In the genomic region with DNA sequence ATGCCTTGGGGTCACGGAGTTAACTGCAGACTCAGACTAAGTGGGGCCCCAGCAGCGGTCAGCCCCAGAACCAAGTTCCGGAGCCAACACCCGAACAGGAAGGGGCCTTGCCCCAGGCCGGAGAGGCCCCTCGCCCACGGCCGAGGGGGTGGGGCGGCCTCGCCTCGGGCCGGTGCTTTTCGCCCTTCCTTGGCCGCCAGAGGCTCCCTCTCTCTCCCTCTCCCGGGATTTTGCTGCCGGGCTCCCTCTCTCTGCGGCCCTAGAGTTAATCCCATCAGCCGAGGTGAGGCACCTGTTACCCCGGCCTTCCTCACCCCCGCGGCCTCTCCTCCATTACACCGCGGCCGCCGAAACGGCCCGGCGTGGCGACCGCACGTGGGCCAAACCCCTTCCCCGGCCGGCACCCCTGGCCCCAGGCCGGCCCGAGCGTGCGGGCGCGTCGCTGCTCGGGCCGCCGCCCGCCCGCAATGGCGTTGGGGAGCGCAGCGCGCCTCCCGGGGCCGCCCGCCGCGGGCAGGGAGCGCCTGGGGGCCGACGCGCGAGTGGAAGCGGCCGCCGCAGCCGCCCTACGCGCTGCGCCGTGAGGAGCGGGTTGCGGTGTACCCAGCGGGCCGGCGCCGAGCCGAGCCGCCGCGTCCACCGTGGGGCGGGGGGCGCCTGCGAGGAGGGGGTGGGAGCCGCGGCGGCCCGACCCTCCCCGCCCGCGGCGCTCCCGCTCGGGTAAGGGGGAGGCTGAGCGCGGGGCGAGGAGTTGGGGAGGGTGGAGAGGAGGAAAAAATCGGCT, we compare ENCODE assay signal across 9 cellular contexts. TPM values are rescaled to one million over a fixed set of nuclear protein-coding genes. Genes with fewer than 3 reads are reported as not detected.
DNase-seq lines count a peak whose midpoint lies in the region; ATAC-seq, FAIRE-seq and TF ChIP-seq lines count a peak whose summit lies in the region.
"Had no signal": no experiment of that assay in that cellular context is flagged by ENCODE, and none has a peak within 500 bp of the region (broad histone marks: within the 10 kb centered on the region; RNA-seq: fewer than 3 reads in every experiment).

A gene (plus strand): TSS at position 175 of the 784 bp plus-strand sequence. CDS start 2,520 bp downstream, outside the sequence.

- no peaks in the 10 kb centered on the region; the same call in 1 of the 2 replicates for H4K20me1 ChIP-seq in HepG2 (ENCODE audit: insufficient read depth, low read length)

- H3K27me3 ChIP-seq in HepG2 (ENCODE audit: control insufficient read depth in 1 of 2, insufficient read depth in 2 of 2, low read length in 2 of 2): no peaks in the 10 kb centered on the region; a peak in 1 of 5 replicates

- H3K9me3 ChIP-seq in HEK293 (ENCODE audit: control insufficient read depth, insufficient read depth, low read depth, low read length): no peaks in the 10 kb centered on the region
- H3K9me3 ChIP-seq in HepG2 (ENCODE audit: low read length): no peaks in the 10 kb centered on the region
- H3K9me3 ChIP-seq: neutrophil had no signal

- peak within 1 kb of the TSS; percentile 84 for H2AFZ ChIP-seq in HepG2 (ENCODE audit: low read length)

- H3K4me3 Mint-ChIP-seq in dendritic cell treated with granulocyte-macrophage colony-stimulating factor and Interleukin-4, amounts not matched to agents 40 ng/mL and 50 ng/mL, for 4 days: peak within 1 kb of the TSS; percentile 42
- H3K4me3 Mint-ChIP-seq in stimulated activated naive CD8-positive, alpha-beta T cell treated with anti-CD3 and anti-CD28 coated beads, Interleukin-15, Interleukin-2, amounts not matched to agents 100 ng/mL and 50 ng/mL, for 24 hours: peak within 1 kb of the TSS; percentile 51

- peak; percentile 75 for TF ChIP-seq RAD21 in HepG2 (CRISPR knock-in tag; IDR thresholded peaks at IDR 0.05)

- 0 out of 4 replicates have a peak, but pooled peaks of 1 of the 2 experiments have one; percentile 45 for TF ChIP-seq POLR2A in HepG2 (IDR thresholded peaks at IDR 0.05; ENCODE audit: insufficient read depth in 1 of 2, low read depth in 2 of 2, low read length in 2 of 2)

- H3K9me3 Mint-ChIP-seq in dendritic cell treated with granulocyte-macrophage colony-stimulating factor and Interleukin-4, amounts not matched to agents 40 ng/mL and 50 ng/mL, for 4 days: no peaks in the 10 kb centered on the region
- H3K9me3 Mint-ChIP-seq in stimulated activated naive CD8-positive, alpha-beta T cell treated with anti-CD3 and anti-CD28 coated beads, Interleukin-15, Interleukin-2, amounts not matched to agents 100 ng/mL and 50 ng/mL, for 24 hours: no peaks in the 10 kb centered on the region

- in situ Hi-C loops in HepG2 (cut with HindIII; ENCODE audit: extremely low pct_ligation_motif_present, low pct_unique_long_range_greater_than_20kb): no loop called here

- CTCF ChIA-PET in HEK293 (lab: Yijun Ruan, JAX) (no interaction called here), HepG2 (lab: Yijun Ruan, JAX; ENCODE audit: low intra/inter-chr PET ratio, low total read pairs) (no interaction called here)

- peak; percentile 62 for DNase-seq in AG20443 (ENCODE audit: low spot score)
- DNase-seq in NCI-H774 (lab: John Stamatoyannopoulos, UW): peak; percentile 41
- peak; percentile 63 for DNase-seq in HepG2 (ENCODE audit: low spot score)
- no peak for DNase-seq in foreskin melanocyte
- no peak for DNase-seq in stimulated activated CD4-positive, alpha-beta T cell treated with anti-CD3 and anti-CD28 coated beads, Interleukin-1b, Interleukin-23, amount 100 ng/mL, for 48 hours

- no peak within 1 kb of the TSS for H3K27ac Mint-ChIP-seq in dendritic cell treated with granulocyte-macrophage colony-stimulating factor and Interleukin-4, amounts not matched to agents 40 ng/mL and 50 ng/mL, for 4 days
- no peak within 1 kb of the TSS for H3K27ac Mint-ChIP-seq in stimulated activated naive CD8-positive, alpha-beta T cell treated with anti-CD3 and anti-CD28 coated beads, Interleukin-15, Interleukin-2, amounts not matched to agents 100 ng/mL and 50 ng/mL, for 24 hours

- no peaks in the 10 kb centered on the region for H3K36me3 Mint-ChIP-seq in dendritic cell treated with granulocyte-macrophage colony-stimulating factor and Interleukin-4, amounts not matched to agents 40 ng/mL and 50 ng/mL, for 4 days (ENCODE audit: low read depth)
- H3K36me3 Mint-ChIP-seq in stimulated activated naive CD8-positive, alpha-beta T cell treated with anti-CD3 and anti-CD28 coated beads, Interleukin-15, Interleukin-2, amounts not matched to agents 100 ng/mL and 50 ng/mL, for 24 hours (ENCODE audit: low read depth): no peaks in the 10 kb centered on the region

- peak; percentile 87 for ATAC-seq in HepG2

- H3K4me2 ChIP-seq in HepG2 (ENCODE audit: low read depth, low read length): peak within 1 kb of the TSS; percentile 96

- peaks cover 28% of the 10 kb centered on the region for H3K4me1 ChIP-seq in HEK293 (ENCODE audit: control insufficient read depth, insufficient read depth, low read length)
- peaks cover 52% of the 10 kb centered on the region for H3K4me1 ChIP-seq in HepG2 (ENCODE audit: insufficient read depth, low read length)

- no TSS peak for BruUV-seq in HepG2 (replicated peaks; lab: Mats Ljungman, UMichigan)

- 0% methylated on average over 24 of the region's 95 CpGs for WGBS in HepG2 (ENCODE audit: low lambda C conversion rate)

- H3K4me3 ChIP-seq in HEK293 (ENCODE audit: low read depth, low read length) (peak within 1 kb of the TSS; percentile 50), HepG2 (replicated peaks in 1 of 3; ENCODE audit: insufficient read depth in 1 of 3, low read depth in 2 of 3, low read length in 3 of 3) (peak within 1 kb of the TSS; percentile 66 to 88 (median 81))

- H3K27ac ChIP-seq in HEK293 (ENCODE audit: extremely low read depth, low read depth, low read length) (peak within 1 kb of the TSS; percentile 98), HepG2 (ENCODE audit: extremely low read length, insufficient read depth, low read length) (peak within 1 kb of the TSS; percentile 81)
- H3K27ac ChIP-seq: neutrophil had no signal

- H3K4me1 Mint-ChIP-seq in dendritic cell treated with granulocyte-macrophage colony-stimulating factor and Interleukin-4, amounts not matched to agents 40 ng/mL and 50 ng/mL, for 4 days (ENCODE audit: low read depth): peaks cover 7% of the 10 kb centered on the region
- H3K4me1 Mint-ChIP-seq in stimulated activated naive CD8-positive, alpha-beta T cell treated with anti-CD3 and anti-CD28 coated beads, Interleukin-15, Interleukin-2, amounts not matched to agents 100 ng/mL and 50 ng/mL, for 24 hours (ENCODE audit: low read depth): no peaks in the 10 kb centered on the region

- peak within 1 kb of the TSS; percentile 91 for H3K9ac ChIP-seq in HepG2 (ENCODE audit: insufficient read depth, low read depth, low read length)

- TF ChIP-seq CTCF in HEK293 (tag by site-specific recombination; IDR thresholded peaks at IDR 0.05) (peak; percentile 93), HepG2 (CRISPR knock-in tag; IDR thresholded peaks at IDR 0.05) (peak; percentile 70)

- TF ChIP-seq EP300 in HepG2 (IDR thresholded peaks at IDR 0.05; ENCODE audit: low read depth in 2 of 2, low read length in 2 of 2) (peak in 1 of 2 experiments; percentile 45; a peak in 1 of 4 replicates), HepG2 (CRISPR knock-in tag; IDR thresholded peaks at IDR 0.05; ENCODE audit: borderline replicate concordance) (peak; percentile 56; the same call in 1 of the 2 replicates)

- intact Hi-C loops in dendritic cell treated with granulocyte-macrophage colony-stimulating factor and Interleukin-4, amounts not matched to agents 40 ng/mL and 50 ng/mL, for 4 days (cut with micrococcal nuclease): no loop called here
- intact Hi-C loops in HepG2 (cut with micrococcal nuclease; ENCODE audit: unreplicated experiment): loop anchor here (2.0 to 10.0 kb wide), 8 partner anchors 65 to 460 kb away; a partner anchor contains a TSS

- H3K36me3 ChIP-seq in HEK293 (ENCODE audit: control insufficient read depth in 2 of 2, insufficient read depth in 1 of 2, low read length in 2 of 2) (no peaks in the 10 kb centered on the region), HepG2 (replicated peaks in 1 of 2; ENCODE audit: control insufficient read depth in 1 of 2, insufficient read depth in 2 of 2, low read length in 2 of 2) (peaks cover 0 to 1% of the 10 kb centered on the region in 2 experiments; a peak in 2 of 5 replicates)
- H3K36me3 ChIP-seq: neutrophil had no signal

- peaks cover 42% of the 10 kb centered on the region for H3K27me3 Mint-ChIP-seq in dendritic cell treated with granulocyte-macrophage colony-stimulating factor and Interleukin-4, amounts not matched to agents 40 ng/mL and 50 ng/mL, for 4 days
- peaks cover 42% of the 10 kb centered on the region for H3K27me3 Mint-ChIP-seq in stimulated activated naive CD8-positive, alpha-beta T cell treated with anti-CD3 and anti-CD28 coated beads, Interleukin-15, Interleukin-2, amounts not matched to agents 100 ng/mL and 50 ng/mL, for 24 hours

- FAIRE-seq in HepG2 (lab: Jason Lieb, UNC): no peak

- POLR2A ChIA-PET in HEK293 (lab: Yijun Ruan, JAX) (interaction anchor here (0.9 kb wide), 1 partner anchor 41 kb away, joined by 3 read pairs; no protein-coding TSS in a partner anchor), HepG2 (lab: Yijun Ruan, JAX) (interaction anchor here (0.7 to 1.0 kb wide), 5 partner anchors 63 to 468 kb away, joined by 3 to 6 read pairs (median 3); no protein-coding TSS in a partner anchor)

- peaks cover 40% of the 10 kb centered on the region for H3K79me2 ChIP-seq in HepG2 (ENCODE audit: insufficient read depth, low read length)

RNA-seq across cellular contexts. Expression of the gene that starts here (rescaled TPM):
- total RNA-seq in HepG2 (2016; rRNA removed; fragmentation: Illumina TruSeq; extraction: Trizol): 18.2 and 31.9 TPM in 2 replicates
- total RNA-seq in HepG2 (2016; cell fraction: cytosol; rRNA removed; fragmentation: Illumina TruSeq; extraction: Trizol; ENCODE audit: low read depth): 7.9 and 8.8 TPM in 2 replicates
- 16.4 and 28.7 TPM in 2 replicates for total RNA-seq in HepG2 (2016; cell fraction: insoluble cytoplasmic fraction; rRNA removed; fragmentation: Illumina TruSeq; extraction: Trizol)
- total RNA-seq in HepG2 (2016; cell fraction: membrane; rRNA removed; fragmentation: Illumina TruSeq; extraction: Trizol): 9.4 and 11.1 TPM in 2 replicates
- 93.4 and 93.5 TPM in 2 replicates for total RNA-seq in HepG2 (2016; cell fraction: nucleus; rRNA removed; fragmentation: Illumina TruSeq; extraction: Trizol)
- 9.2 and 11.4 TPM in 2 replicates for polyA plus RNA-seq in HepG2 (2011; rRNA removed)
- 2.3 and 3.2 TPM in 2 replicates for polyA plus RNA-seq in HepG2 (2011; cell fraction: cytosol; rRNA removed)
- polyA plus RNA-seq in HepG2 (2011; cell fraction: nucleus; rRNA removed): 24.2 and 24.8 TPM in 2 replicates
- 7.9 and 8.2 TPM in 2 replicates for polyA plus RNA-seq in HepG2 (2012)
- polyA plus RNA-seq in HepG2 (2016; cell fraction: cytosol; fragmentation: Illumina TruSeq; extraction: Trizol; ENCODE audit: low read depth): 0.18 and 0.20 TPM in 2 replicates
- polyA plus RNA-seq in HepG2 (2016; cell fraction: insoluble cytoplasmic fraction; fragmentation: Illumina TruSeq; extraction: Trizol; ENCODE audit: low read depth): 4.1 and 4.7 TPM in 2 replicates
- polyA plus RNA-seq in HepG2 (2016; cell fraction: membrane; fragmentation: Illumina TruSeq; extraction: Trizol; ENCODE audit: low read depth): 0.95 TPM in 2 replicates
- 19.8 and 20.6 TPM in 2 replicates for polyA plus RNA-seq in HepG2 (2016; cell fraction: nucleus; fragmentation: Illumina TruSeq; extraction: Trizol; ENCODE audit: insufficient read depth, low read depth)
- 9.7 and 17.0 TPM in 2 replicates for polyA minus RNA-seq in HepG2 (2011; rRNA and poly(A)+ RNA removed; ENCODE audit: low replicate concordance)
- 11.1 and 11.3 TPM in 2 replicates for polyA minus RNA-seq in HepG2 (2011; cell fraction: cytosol; rRNA and poly(A)+ RNA removed)
- 192 and 239 TPM in 2 replicates for polyA minus RNA-seq in HepG2 (2011; cell fraction: nucleus; rRNA and poly(A)+ RNA removed)

Comparison
In these comparisons a context has a peak if more than half of its experiments do, and no peak if none do; other contexts are left out.
1. DNase-seq: peak in AG20443 (single experiment), NCI-H774 (single experiment) and HepG2 (single experiment); none in foreskin melanocyte (single experiment) and stimulated activated CD4-positive, alpha-beta T cell treated with anti-CD3 and anti-CD28 coated beads, Interleukin-1b, Interleukin-23, amount 100 ng/mL, for 48 hours (single experiment).